ENCODE assay signal across 1 cellular context in genomic region chr22:42934338-42934737, GRCh38.
TF ChIP-seq lines count a peak whose summit lies in the region.

No MANE protein-coding gene starts in this region.

TF ChIP-seq in GM12878, 131 proteins besides CTCF, POLR2A, EP300 and RAD21 (continued from another document):
- TF ChIP-seq ZBTB4 (CRISPR knock-in tag; IDR thresholded peaks at IDR 0.05) (peak; percentile 16; the same call in 1 of the 2 replicates), SMARCA5 (IDR thresholded peaks at IDR 0.05) (no peak), MYB (IDR thresholded peaks at IDR 0.05; ENCODE audit: borderline replicate concordance, low read depth, low read length) (no peak), ELK1 (IDR thresholded peaks at IDR 0.05; ENCODE audit: low read depth, low read length) (no peak), SMAD1 (IDR thresholded peaks at IDR 0.05; ENCODE audit: low read depth, partially characterized antibody) (no peak), BHLHE40 (IDR thresholded peaks at IDR 0.05; ENCODE audit: borderline replicate concordance in 1 of 2, low read depth in 2 of 2, low read length in 1 of 2) (peak; percentile 76 to 91; a peak in 3 of 4 replicates), HDGF (IDR thresholded peaks at IDR 0.05) (0 out of 2 replicates have a peak, but pooled peaks have one; percentile 60), RFX5 (IDR thresholded peaks at IDR 0.05; ENCODE audit: low read depth, low read length) (no peak), GATAD2B (conservative IDR thresholded peaks at IDR 0.05; ENCODE audit: low read depth) (peak; percentile 25; the same call in 1 of the 2 replicates), ZNF687 (IDR thresholded peaks at IDR 0.05) (peak; percentile 85), PML (IDR thresholded peaks at IDR 0.05; ENCODE audit: low read length) (no peak), BCLAF1 (IDR thresholded peaks at IDR 0.05) (no peak), TARDBP (IDR thresholded peaks at IDR 0.05; ENCODE audit: borderline replicate concordance) (no peak)
